Comparison of ENCODE assay signal across 1 cellular context in genomic region chr1:59657873-59658465, GRCh38.
TF ChIP-seq lines count a peak whose summit lies in the region.

No MANE protein-coding gene starts in this region.

TF ChIP-seq in HepG2, 621 proteins besides CTCF, POLR2A, EP300 and RAD21 (continued from another document):
- TF ChIP-seq FOXP4 (CRISPR knock-in tag; IDR thresholded peaks at IDR 0.05), result peak; percentile 39
- TF ChIP-seq BCL6 (CRISPR knock-in tag; IDR thresholded peaks at IDR 0.05), result peak; percentile 19; the same call in 1 of the 2 replicates
- TF ChIP-seq GFI1 (CRISPR knock-in tag; IDR thresholded peaks at IDR 0.05; ENCODE audit: borderline replicate concordance), result no peak
- TF ChIP-seq PAF1 (CRISPR knock-in tag; IDR thresholded peaks at IDR 0.05), result no peak
- TF ChIP-seq ZFP41 (CRISPR knock-in tag; IDR thresholded peaks at IDR 0.05; ENCODE audit: borderline replicate concordance), result no peak
- TF ChIP-seq FOXA1 (IDR thresholded peaks at IDR 0.05), result no peak
- TF ChIP-seq FOXA1 (CRISPR knock-in tag; IDR thresholded peaks at IDR 0.05), result peak; percentile 61
- TF ChIP-seq DZIP1 (CRISPR knock-in tag; IDR thresholded peaks at IDR 0.05), result no peak
- no peak for TF ChIP-seq RFX3 (CRISPR knock-in tag; IDR thresholded peaks at IDR 0.05)
- TF ChIP-seq KDM5B (CRISPR knock-in tag; IDR thresholded peaks at IDR 0.05; ENCODE audit: borderline replicate concordance), result no peak
- no peak for TF ChIP-seq HNRNPUL1 (IDR thresholded peaks at IDR 0.05; ENCODE audit: low read depth, low read length)
- no peak for TF ChIP-seq ZNF784 (CRISPR knock-in tag; IDR thresholded peaks at IDR 0.05; ENCODE audit: borderline replicate concordance)
- 0 out of 2 replicates have a peak, but pooled peaks have one; percentile 37 for TF ChIP-seq RFXANK (CRISPR knock-in tag; IDR thresholded peaks at IDR 0.05)
- no peak for TF ChIP-seq XBP1 (CRISPR knock-in tag; IDR thresholded peaks at IDR 0.05)
- TF ChIP-seq TEAD3 (CRISPR knock-in tag; optimal IDR thresholded peaks at IDR 0.05; ENCODE audit: borderline replicate concordance), result peak; percentile 62
- no peak for TF ChIP-seq ZBTB42 (CRISPR knock-in tag; IDR thresholded peaks at IDR 0.05)
- TF ChIP-seq TCF7L2 (IDR thresholded peaks at IDR 0.05; ENCODE audit: low read depth, low read length), result no peak
- TF ChIP-seq CENPT (CRISPR knock-in tag; IDR thresholded peaks at IDR 0.05; ENCODE audit: low read depth), result no peak
- TF ChIP-seq ZNF3 (CRISPR knock-in tag; IDR thresholded peaks at IDR 0.05), result peak; percentile 93
- peak; percentile 84; the same call in 1 of the 2 replicates for TF ChIP-seq KDM1A (CRISPR knock-in tag; IDR thresholded peaks at IDR 0.05)
- TF ChIP-seq ZNF367 (CRISPR knock-in tag; IDR thresholded peaks at IDR 0.05; ENCODE audit: borderline replicate concordance), result no peak
- peak; percentile 65; the same call in 1 of the 2 replicates for TF ChIP-seq FOXA3 (CRISPR knock-in tag; IDR thresholded peaks at IDR 0.05)
